In the genomic region with DNA sequence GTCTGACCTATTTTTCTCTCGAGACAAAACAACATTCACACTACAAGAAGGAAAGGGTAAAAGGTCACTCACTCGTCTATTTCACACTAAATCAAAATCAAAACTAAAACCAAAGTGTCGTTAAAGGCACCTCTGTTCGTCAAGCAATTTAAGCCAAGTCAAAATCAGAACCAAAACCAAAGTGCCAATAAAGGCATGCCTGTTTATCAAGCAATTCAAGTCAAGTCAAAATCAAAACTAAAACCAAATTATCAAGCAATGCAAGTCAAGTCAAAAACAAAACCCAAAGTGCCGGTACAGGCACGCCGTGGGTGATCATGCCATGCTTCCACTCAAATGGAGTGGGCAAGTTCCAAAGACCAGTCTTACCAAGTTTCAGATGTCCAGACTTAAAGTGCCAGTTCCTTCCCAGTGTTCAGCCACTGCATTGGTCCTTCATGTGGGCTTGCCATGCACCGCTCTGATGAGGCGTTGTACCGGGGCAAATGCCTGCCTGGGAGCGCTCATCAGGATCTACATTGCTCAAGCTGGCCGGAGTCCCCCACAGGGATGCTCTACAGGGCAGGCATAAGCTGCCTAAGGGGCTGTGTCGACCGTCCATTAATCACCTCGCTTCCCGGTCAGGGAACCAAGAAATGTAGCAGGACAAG, we compare ENCODE assay signal across 8 cellular contexts. TPM values are rescaled to one million over a fixed set of nuclear protein-coding genes. Genes with fewer than 3 reads are reported as not detected.
A peak's percentile ranks its signal among the peaks of the same experiment; 100 is the strongest.
DNase-seq lines count a peak whose midpoint lies in the region; ATAC-seq, FAIRE-seq and TF ChIP-seq lines count a peak whose summit lies in the region.
"Not testable (repeated sequence)": the region's sequence is repeated elsewhere in the genome, so short reads cannot be mapped to it uniquely, and the experiment has no call there.

No MANE protein-coding gene starts in this region.

- not testable (repeated sequence) for H3K36me3 ChIP-seq in spleen

- not testable (repeated sequence) for H3K4me1 Mint-ChIP-seq in IgD-negative memory B cell
- peaks cover 23% of the 10 kb centered on the region for H3K4me1 Mint-ChIP-seq in activated CD4-positive, alpha-beta memory T cell treated with anti-CD3 and anti-CD28 coated beads, Interleukin-2, amount 10 ng/mL, durations not matched to agents 7 days and 5 days
- H3K4me1 Mint-ChIP-seq in activated naive CD4-positive, alpha-beta T cell treated with anti-CD3 and anti-CD28 coated beads, Interleukin-2, amount 10 ng/mL, durations not matched to agents 7 days and 5 days, result peaks cover 19% of the 10 kb centered on the region
- H3K4me1 Mint-ChIP-seq in effector memory CD8-positive, alpha-beta T cell (ENCODE audit: low read depth in 2 of 2), result peaks cover 12 to 15% of the 10 kb centered on the region in 2 donors

- not testable (repeated sequence) for TF ChIP-seq POLR2A in A549 (IDR thresholded peaks at IDR 0.05; ENCODE audit: low read length); spleen (IDR thresholded peaks at IDR 0.05)

- FAIRE-seq in A549 (lab: Jason Lieb, UNC), result peak; percentile 36

- not testable (repeated sequence) for H3K9me3 ChIP-seq in A549, spleen

- intact Hi-C loops in spleen (cut with DNase I; ENCODE audit: low total_unique reads), result not testable (repeated sequence)

- H3K4me3 Mint-ChIP-seq in IgD-negative memory B cell, result peak overlapping the region in 3 of 4 donors; percentile 58 to 89 (median 84)
- H3K4me3 Mint-ChIP-seq in activated CD4-positive, alpha-beta memory T cell treated with anti-CD3 and anti-CD28 coated beads, Interleukin-2, amount 10 ng/mL, durations not matched to agents 7 days and 5 days, result peak overlapping the region; percentile 74
- H3K4me3 Mint-ChIP-seq in activated naive CD4-positive, alpha-beta T cell treated with anti-CD3 and anti-CD28 coated beads, Interleukin-2, amount 10 ng/mL, durations not matched to agents 7 days and 5 days, result peak overlapping the region; percentile 21
- peak overlapping the region; percentile 69 to 78 for H3K4me3 Mint-ChIP-seq in effector memory CD8-positive, alpha-beta T cell

- not testable (repeated sequence) for H3K9me3 Mint-ChIP-seq in IgD-negative memory B cell; activated CD4-positive, alpha-beta memory T cell treated with anti-CD3 and anti-CD28 coated beads, Interleukin-2, amount 10 ng/mL, durations not matched to agents 7 days and 5 days; activated naive CD4-positive, alpha-beta T cell treated with anti-CD3 and anti-CD28 coated beads, Interleukin-2, amount 10 ng/mL, durations not matched to agents 7 days and 5 days; effector memory CD8-positive, alpha-beta T cell

- not testable (repeated sequence) for TF ChIP-seq EP300 in A549 (IDR thresholded peaks at IDR 0.05)

- TF ChIP-seq RAD21 in A549 (conservative IDR thresholded peaks at IDR 0.05 in 1 of 2, IDR thresholded peaks at IDR 0.05 in 1 of 2), result not testable (repeated sequence)

- not testable (repeated sequence) for H3K27me3 ChIP-seq in spleen (replicated peaks in 1 of 7)

- not testable (repeated sequence) for H3K4me1 ChIP-seq in A549, spleen

- H3K27me3 Mint-ChIP-seq in IgD-negative memory B cell; activated CD4-positive, alpha-beta memory T cell treated with anti-CD3 and anti-CD28 coated beads, Interleukin-2, amount 10 ng/mL, durations not matched to agents 7 days and 5 days; activated naive CD4-positive, alpha-beta T cell treated with anti-CD3 and anti-CD28 coated beads, Interleukin-2, amount 10 ng/mL, durations not matched to agents 7 days and 5 days; effector memory CD8-positive, alpha-beta T cell: not testable (repeated sequence)

- CTCF ChIA-PET in A549 (lab: Yijun Ruan, JAX), result interaction anchor here (3.8 kb wide), 1 partner anchor 10 kb away, joined by 16 read pairs; no protein-coding TSS in a partner anchor
- CTCF ChIA-PET in activated CD4-positive, alpha-beta memory T cell treated with anti-CD3 and anti-CD28 coated beads, Interleukin-2, amount 10 ng/mL, durations not matched to agents 7 days and 5 days (lab: Charles Lee), result interaction anchor here (0.6 to 0.9 kb wide), 2 partner anchors 10 to 215 kb away, joined by 3 read pairs; no protein-coding TSS in a partner anchor
- CTCF ChIA-PET in activated naive CD4-positive, alpha-beta T cell treated with anti-CD3 and anti-CD28 coated beads, Interleukin-2, amount 10 ng/mL, durations not matched to agents 7 days and 5 days (lab: Charles Lee), result not testable (repeated sequence)

- H3K4me2 ChIP-seq in A549, result not testable (repeated sequence)

- POLR2A ChIA-PET in A549 (lab: Yijun Ruan, JAX); activated CD4-positive, alpha-beta memory T cell treated with anti-CD3 and anti-CD28 coated beads, Interleukin-2, amount 10 ng/mL, durations not matched to agents 7 days and 5 days (lab: Charles Lee): not testable (repeated sequence)

- not testable (repeated sequence) for ATAC-seq in A549
- peak; percentile 69 for ATAC-seq in GM18498 (IDR thresholded peaks at IDR 0.05; ENCODE audit: unreplicated experiment)
- peak; percentile 75 for ATAC-seq in GM19467 (IDR thresholded peaks at IDR 0.05; ENCODE audit: unreplicated experiment)
- ATAC-seq in effector memory CD8-positive, alpha-beta T cell (replicated peaks), result peak; percentile 69

- not testable (repeated sequence) for H3K27ac Mint-ChIP-seq in IgD-negative memory B cell
- H3K27ac Mint-ChIP-seq in activated CD4-positive, alpha-beta memory T cell treated with anti-CD3 and anti-CD28 coated beads, Interleukin-2, amount 10 ng/mL, durations not matched to agents 7 days and 5 days, result peak overlapping the region; percentile 82
- H3K27ac Mint-ChIP-seq in activated naive CD4-positive, alpha-beta T cell treated with anti-CD3 and anti-CD28 coated beads, Interleukin-2, amount 10 ng/mL, durations not matched to agents 7 days and 5 days, result peak overlapping the region; percentile 89
- peak overlapping the region; percentile 93 for H3K27ac Mint-ChIP-seq in effector memory CD8-positive, alpha-beta T cell

- not testable (repeated sequence) for H3K27ac ChIP-seq in A549
- H3K27ac ChIP-seq in spleen, result peak overlapping the region in 6 of 8 donors; percentile 11 to 63 (median 31)

- WGBS in A549 (ENCODE audit: missing lambda C conversion rate), result 92% methylated on average over 11 of the region's 16 CpGs
- 66 to 83% (median 72%) methylated on average over 7 to 16 of the region's 16 CpGs for WGBS in spleen, 5 donors

- not testable (repeated sequence) for H3K4me3 ChIP-seq in A549
- peak overlapping the region in 1 of 8 donors; percentile 41 for H3K4me3 ChIP-seq in spleen

- not testable (repeated sequence) for DNase-seq in A549 (ENCODE audit: low read depth in 1 of 2, low spot score in 1 of 2); spleen
- DNase-seq in activated CD4-positive, alpha-beta memory T cell treated with anti-CD3 and anti-CD28 coated beads, Interleukin-2, amount 10 ng/mL, durations not matched to agents 7 days and 5 days, result peak; percentile 33
- DNase-seq in activated naive CD4-positive, alpha-beta T cell treated with anti-CD3 and anti-CD28 coated beads, Interleukin-2, amount 10 ng/mL, durations not matched to agents 7 days and 5 days, result peak; percentile 39
- peak in 1 of 3 experiments; percentile 8 for DNase-seq in effector memory CD8-positive, alpha-beta T cell

- H3K36me3 Mint-ChIP-seq in IgD-negative memory B cell; activated CD4-positive, alpha-beta memory T cell treated with anti-CD3 and anti-CD28 coated beads, Interleukin-2, amount 10 ng/mL, durations not matched to agents 7 days and 5 days (ENCODE audit: low read depth); activated naive CD4-positive, alpha-beta T cell treated with anti-CD3 and anti-CD28 coated beads, Interleukin-2, amount 10 ng/mL, durations not matched to agents 7 days and 5 days; effector memory CD8-positive, alpha-beta T cell (ENCODE audit: insufficient read depth): not testable (repeated sequence)

- not testable (repeated sequence) for TF ChIP-seq CTCF in A549 (IDR thresholded peaks at IDR 0.05); spleen (IDR thresholded peaks at IDR 0.05 in 8 of 11, conservative IDR thresholded peaks at IDR 0.05 in 3 of 11)

RNA-seq across cellular contexts. Expression of a gene that starts 55.1 kb away (rescaled TPM):
- polyA plus RNA-seq in A549 (2011; rRNA removed) (220 and 278 TPM in 2 replicates), A549 (2017; fragmentation: RNase III; extraction: RNeasy Plus Mini Kit Qiagen cat#74134 plus additional on column Dnase treatment) (333 to 337 TPM (median 337 TPM) in 3 replicates), IgD-negative memory B cell (180 TPM), spleen (100 to 1,000 TPM; 111 to 122 (median 114) TPM)
- polyA plus RNA-seq in A549 (2012; cell fraction: cytosol; rRNA removed), result 131 and 141 TPM in 2 replicates
- polyA plus RNA-seq in A549 (2012; cell fraction: nucleus; rRNA removed), result 114 and 217 TPM in 2 replicates
- polyA minus RNA-seq in A549 (2011; rRNA and poly(A)+ RNA removed), result 117 TPM in 2 replicates
- total RNA-seq in activated CD4-positive, alpha-beta memory T cell treated with anti-CD3 and anti-CD28 coated beads, Interleukin-2, amount 10 ng/mL, durations not matched to agents 7 days and 5 days, result 100 to 1,000 TPM; 225 to 236 TPM
- 100 to 1,000 TPM; 132 to 286 (median 185) TPM for total RNA-seq in spleen

Comparison
In these comparisons a context has a peak if more than half of its experiments do, and no peak if none do; other contexts are left out.
1. H3K4me3 Mint-ChIP-seq: peak in every context shown above with its lines; median percentile 84 in IgD-negative memory B cell; 74 in activated CD4-positive, alpha-beta memory T cell treated with anti-CD3 and anti-CD28 coated beads, Interleukin-2, amount 10 ng/mL, durations not matched to agents 7 days and 5 days; 74 in effector memory CD8-positive, alpha-beta T cell; 21 in activated naive CD4-positive, alpha-beta T cell treated with anti-CD3 and anti-CD28 coated beads, Interleukin-2, amount 10 ng/mL, durations not matched to agents 7 days and 5 days.